In genomic region chr7:158274996-158275395, GRCh38 we compare ENCODE assay signal across 14 cellular contexts.
DNase-seq lines count a peak whose midpoint lies in the region; ATAC-seq and TF ChIP-seq lines count a peak whose summit lies in the region.
"Had no signal": no experiment of that assay in that cellular context is flagged by ENCODE, and none has a peak within 500 bp of the region (broad histone marks: within the 10 kb centered on the region; RNA-seq: fewer than 3 reads in every experiment).

No MANE protein-coding gene starts in this region.

- no peak overlapping the region for H2BK20ac ChIP-seq in H9 (ENCODE audit: low read depth, low read length, poor library complexity, severe bottlenecking)

- H3K27ac Mint-ChIP-seq in CD14-positive monocyte (no peak overlapping the region), H9 (peak overlapping the region in 1 of 3 experiments; percentile 53; a peak in 1 of 7 replicates)
- H3K27ac Mint-ChIP-seq: IgD-negative memory B cell had no signal

- no peak overlapping the region for H2AK5ac ChIP-seq in H9 (ENCODE audit: insufficient read length, low read length)

- H3K79me2 ChIP-seq in H9 (ENCODE audit: insufficient read depth, low read length), result no peaks in the 10 kb centered on the region

- H3K4me1 ChIP-seq in H9 (ENCODE audit: insufficient read depth, low read length), result no peaks in the 10 kb centered on the region; the same call in 1 of the 2 replicates
- no peaks in the 10 kb centered on the region for H3K4me1 ChIP-seq in left lung
- no peaks in the 10 kb centered on the region for H3K4me1 ChIP-seq in sigmoid colon
- H3K4me1 ChIP-seq: BLaER1 had no signal

- H3K4me3 Mint-ChIP-seq in CD14-positive monocyte (no peak overlapping the region), H9 (no peak overlapping the region)
- H3K4me3 Mint-ChIP-seq: IgD-negative memory B cell had no signal

- no peak overlapping the region for H2BK12ac ChIP-seq in H9 (ENCODE audit: insufficient read length, low read depth, low read length)

- no peak for TF ChIP-seq POLR2A in sigmoid colon (IDR thresholded peaks at IDR 0.05)

- no peak overlapping the region for H4K91ac ChIP-seq in H9 (ENCODE audit: insufficient read length, low read depth, low read length)

- no peaks in the 10 kb centered on the region for H3K23me2 ChIP-seq in H9 (ENCODE audit: insufficient read length, low read depth, low read length, poor library complexity, severe bottlenecking)

- H3K36me3 ChIP-seq in left lung (no peaks in the 10 kb centered on the region), sigmoid colon (no peaks in the 10 kb centered on the region)
- H3K36me3 ChIP-seq: BLaER1 had no signal

- no peak overlapping the region for H3K14ac ChIP-seq in H9 (ENCODE audit: insufficient read depth, low read length)

- no peak overlapping the region for H3K23ac ChIP-seq in H9 (ENCODE audit: insufficient read length, low read depth, low read length)

- TF ChIP-seq CTCF in CD14-positive monocyte (IDR thresholded peaks at IDR 0.05) (no peak), H9 (conservative IDR thresholded peaks at IDR 0.05) (no peak), left lung (IDR thresholded peaks at IDR 0.05) (no peak), sigmoid colon (IDR thresholded peaks at IDR 0.05) (no peak)

- no peaks in the 10 kb centered on the region for H4K20me1 ChIP-seq in H9 (ENCODE audit: control insufficient read depth, insufficient read depth, insufficient read length)
- H4K20me1 ChIP-seq: BLaER1 had no signal

- H4K8ac ChIP-seq in H9 (replicated peaks; ENCODE audit: insufficient read length, low read depth, low read length), result no peak overlapping the region

- no peak overlapping the region for H3K18ac ChIP-seq in H9 (ENCODE audit: insufficient read length, low read depth, low read length)

- H3K27ac ChIP-seq in H9 (ENCODE audit: insufficient read length, low read depth, low read length) (no peak overlapping the region), left lung (no peak overlapping the region), sigmoid colon (no peak overlapping the region)
- H3K27ac ChIP-seq: BLaER1 had no signal

- H3K4me1 Mint-ChIP-seq in CD14-positive monocyte (no peaks in the 10 kb centered on the region), H9 (peaks cover 23 to 26% of the 10 kb centered on the region in 2 experiments)
- H3K4me1 Mint-ChIP-seq: IgD-negative memory B cell had no signal

- H3K9me3 Mint-ChIP-seq in CD14-positive monocyte (peaks cover 0 to 10% (median 5%) of the 10 kb centered on the region in 7 donors), H9 (peaks cover 19 to 22% of the 10 kb centered on the region in 2 experiments)

- H3K4me3 ChIP-seq in left lung (no peak overlapping the region), sigmoid colon (no peak overlapping the region)
- H3K4me3 ChIP-seq: BLaER1 had no signal

- intact Hi-C loops in CD14-positive monocyte (cut with micrococcal nuclease), result no loop called here
- intact Hi-C loops in left lung (cut with DNase I), result no loop called here
- intact Hi-C loops in sigmoid colon (cut with DNase I), result no loop called here

- no peaks in the 10 kb centered on the region for H3K27me3 ChIP-seq in H9 (ENCODE audit: insufficient read depth, low read length)
- H3K27me3 ChIP-seq in left lung, result no peaks in the 10 kb centered on the region
- no peaks in the 10 kb centered on the region for H3K27me3 ChIP-seq in sigmoid colon
- H3K27me3 ChIP-seq: BLaER1 had no signal

- no peak overlapping the region for H3K4me2 ChIP-seq in H9 (ENCODE audit: insufficient read depth, insufficient read length, low read length)
- H3K4me2 ChIP-seq: BLaER1 had no signal

- H2AFZ ChIP-seq in H9 (ENCODE audit: low read length), result no peak overlapping the region

- no peak for ATAC-seq in left lung
- ATAC-seq in HG02973 (IDR thresholded peaks at IDR 0.05; ENCODE audit: unreplicated experiment), result no peak
- ATAC-seq: Panc1 had no signal

- no peak overlapping the region for H2BK5ac ChIP-seq in H9 (ENCODE audit: insufficient read length, low read length)

- no peak overlapping the region for H3K56ac ChIP-seq in H9 (ENCODE audit: insufficient read length, low read depth, low read length)

- no peak for TF ChIP-seq EP300 in sigmoid colon (IDR thresholded peaks at IDR 0.05)

- H3T11ph ChIP-seq in H9 (ENCODE audit: low read length), result no peak overlapping the region

- H2BK120ac ChIP-seq in H9 (ENCODE audit: low read depth, low read length, poor library complexity, severe bottlenecking), result no peak overlapping the region

- H3K27me3 Mint-ChIP-seq in CD14-positive monocyte (ENCODE audit: low read depth in 3 of 3), result peaks cover 0 to 3% (median 0%) of the 10 kb centered on the region in 3 donors
- H3K27me3 Mint-ChIP-seq in H9 (ENCODE audit: low read depth), result 0 out of 2 replicates have a peak, but pooled peaks cover 3% of the 10 kb centered on the region
- H3K27me3 Mint-ChIP-seq: IgD-negative memory B cell had no signal

- H3K79me1 ChIP-seq in H9 (ENCODE audit: insufficient read depth, low read depth, low read length, poor library complexity, severe bottlenecking), result no peaks in the 10 kb centered on the region

- no CpG with 5 or more reads among the region's 12 CpGs for WGBS in H9 (ENCODE audit: extremely low coverage, insufficient read length, low lambda C conversion rate)
- WGBS in sigmoid colon, 2 donors, result 84 to 89% methylated on average over 12 of the region's 12 CpGs

- peak; percentile 23 for DNase-seq in CD14-positive monocyte (ENCODE audit: low spot score)
- DNase-seq in H9, result peak; percentile 25
- peak; percentile 21 to 63 for DNase-seq in left lung
- DNase-seq in sigmoid colon, result peak; percentile 58
- no peak for DNase-seq in HPDE6-E6E7 (ENCODE audit: extremely low spot score)
- no peak for DNase-seq in A172 (ENCODE audit: low spot score)
- DNase-seq: NCI-H1436 treated with DMSO at 0.1 percent for 48 hours, NCI-H510A, NCI-H82, SHP77 had no signal

- no peak overlapping the region for H4K5ac ChIP-seq in H9 (ENCODE audit: insufficient read length, low read depth, low read length)

- H3K4ac ChIP-seq in H9 (ENCODE audit: low read depth, low read length), result no peak overlapping the region

- H3K36me3 Mint-ChIP-seq in CD14-positive monocyte, result no peaks in the 10 kb centered on the region
- peaks cover 5 to 16% (median 6%) of the 10 kb centered on the region in 3 experiments; a peak in 6 of 7 replicates for H3K36me3 Mint-ChIP-seq in H9 (ENCODE audit: insufficient read depth in 1 of 3, low read depth in 3 of 3)
- H3K36me3 Mint-ChIP-seq: IgD-negative memory B cell had no signal

- H3K9me3 ChIP-seq in H9 (ENCODE audit: control insufficient read depth, low read depth, low read length), result no peaks in the 10 kb centered on the region
- no peaks in the 10 kb centered on the region for H3K9me3 ChIP-seq in left lung
- no peaks in the 10 kb centered on the region for H3K9me3 ChIP-seq in sigmoid colon
- H3K9me3 ChIP-seq: BLaER1 had no signal

- H3K9ac ChIP-seq in H9 (ENCODE audit: extremely low read depth, insufficient read length, low read length), result no peak overlapping the region
- H3K9ac ChIP-seq: BLaER1 had no signal

- no peak overlapping the region for H2BK15ac ChIP-seq in H9 (ENCODE audit: low read depth, low read length)

Comparison
In these comparisons a context has a peak if more than half of its experiments do, and no peak if none do; other contexts are left out.
1. DNase-seq: peak in CD14-positive monocyte (single experiment), H9 (single experiment), left lung (2 of 2) and sigmoid colon (single experiment); none in HPDE6-E6E7 (single experiment) and A172 (single experiment).